ENCODE assay signal across 8 cellular contexts in the genomic region with DNA sequence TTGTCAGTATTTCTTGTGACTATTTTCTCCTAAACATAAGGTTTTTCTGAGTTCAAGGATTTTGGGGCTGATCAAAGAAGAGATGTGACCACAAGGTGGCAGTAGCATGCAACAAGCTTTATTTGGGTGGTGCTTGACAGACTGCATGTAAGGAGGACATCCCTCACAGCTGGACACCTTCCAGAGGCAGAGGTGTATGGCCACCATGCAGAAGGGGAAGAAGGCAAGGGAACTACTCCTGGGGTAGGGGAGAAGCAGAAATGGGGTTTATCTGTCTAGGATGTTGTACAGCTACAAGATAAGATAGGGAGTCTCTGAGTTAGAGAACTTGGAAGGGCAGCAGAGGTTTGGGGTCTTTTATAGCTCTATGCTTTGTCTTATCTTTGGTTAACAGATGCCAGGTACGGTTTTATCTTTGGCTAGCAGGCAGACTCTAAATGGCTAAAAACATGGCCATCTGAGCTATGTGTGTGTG. TPM values are rescaled to one million over a fixed set of nuclear protein-coding genes. Genes with fewer than 3 reads are reported as not detected.
DNase-seq lines count a peak whose midpoint lies in the region; ATAC-seq and TF ChIP-seq lines count a peak whose summit lies in the region.

No MANE protein-coding gene starts in this region.

- in situ Hi-C loops in ACHN (cut with HindIII; ENCODE audit: low pct_ligation_motif_present, low pct_unique_long_range_greater_than_20kb, low sequenced_read_pairs): no loop called here

- no peaks in the 10 kb centered on the region for H3K27me3 ChIP-seq in kidney epithelial cell (ENCODE audit: control insufficient read depth, insufficient read depth, low read length)

- no peaks in the 10 kb centered on the region for H3K9me3 Mint-ChIP-seq in activated B cell treated with CpG ODN at 0.5 μM for 24 hours

- no peak overlapping the region for H3K27ac ChIP-seq in caudate nucleus (ENCODE audit: low read depth, low read length)

- H3K4me1 Mint-ChIP-seq in activated B cell treated with CpG ODN at 0.5 μM for 24 hours: peaks cover 29% of the 10 kb centered on the region

- intact Hi-C loops in activated B cell treated with CpG ODN at 0.5 μM for 24 hours (cut with micrococcal nuclease): loop anchor here (1.0 to 5.0 kb wide), 5 partner anchors 54 to 600 kb away; no protein-coding TSS in a partner anchor

- H3K4me3 ChIP-seq in kidney epithelial cell (ENCODE audit: low read depth, low read length): no peak overlapping the region

- TF ChIP-seq CTCF in activated B cell treated with CpG ODN at 0.5 μM for 24 hours (IDR thresholded peaks at IDR 0.05) (peak; percentile 50), kidney epithelial cell (IDR thresholded peaks at IDR 0.05; ENCODE audit: insufficient read depth, low read length, poor library complexity, severe bottlenecking) (peak; percentile 75)

- ATAC-seq in GM18508 (IDR thresholded peaks at IDR 0.05; ENCODE audit: insufficient read depth, unreplicated experiment) (peak; percentile 29), HG03103 (IDR thresholded peaks at IDR 0.05; ENCODE audit: low read depth, unreplicated experiment) (peak; percentile 46), activated B cell treated with CpG ODN at 0.5 μM for 24 hours (ENCODE audit: low read depth) (peak; percentile 37)

- H3K36me3 Mint-ChIP-seq in activated B cell treated with CpG ODN at 0.5 μM for 24 hours (ENCODE audit: low read depth): peaks cover 31% of the 10 kb centered on the region

- POLR2A ChIA-PET in activated B cell treated with CpG ODN at 0.5 μM for 24 hours (lab: Charles Lee): interaction anchor here (0.7 to 1.8 kb wide), 7 partner anchors 9 to 272 kb away, joined by 3 to 8 read pairs (median 4); no protein-coding TSS in a partner anchor

- CTCF ChIA-PET in activated B cell treated with CpG ODN at 0.5 μM for 24 hours (lab: Charles Lee): interaction anchor here (0.5 to 5.2 kb wide), 44 partner anchors 8 to 767 kb away, joined by 3 to 120 read pairs (median 4); a partner anchor contains a TSS

- H3K4me3 Mint-ChIP-seq in activated B cell treated with CpG ODN at 0.5 μM for 24 hours: no peak overlapping the region

- no peaks in the 10 kb centered on the region for H3K27me3 Mint-ChIP-seq in activated B cell treated with CpG ODN at 0.5 μM for 24 hours

- DNase-seq in ACHN (peak; percentile 76), NCI-H2196 treated with DMSO at 0.1 percent for 48 hours (lab: John Stamatoyannopoulos, UW; ENCODE audit: unreplicated experiment) (peak; percentile 69), activated B cell treated with CpG ODN at 0.5 μM for 24 hours (no peak), caudate nucleus (lab: John Stamatoyannopoulos, UW) (peak in 47 of 61 donors; percentile 3 to 69 (median 29)), kidney epithelial cell (ENCODE audit: low read depth) (peak; percentile 55)
- DNase-seq in stimulated activated CD4-positive, alpha-beta T cell treated with anti-CD3 and anti-CD28 coated beads, Interleukin-4, amount 100 ng/mL, for 1 hour: peak; percentile 53

- peak overlapping the region; percentile 42 for H3K27ac Mint-ChIP-seq in activated B cell treated with CpG ODN at 0.5 μM for 24 hours

- H3K36me3 ChIP-seq in kidney epithelial cell (ENCODE audit: control insufficient read depth, insufficient read depth, low read length): no peaks in the 10 kb centered on the region

RNA-seq across cellular contexts. Expression of a gene that starts 5.1 kb away (rescaled TPM):
- total RNA-seq in activated B cell treated with CpG ODN at 0.5 μM for 24 hours (27.1 and 34.9 TPM in 2 replicates), kidney epithelial cell (63.9 and 68.1 TPM in 2 replicates)

RNA-seq across cellular contexts. Expression of a gene that starts 24.6 kb away (rescaled TPM):
- 236 and 270 TPM in 2 replicates for total RNA-seq in activated B cell treated with CpG ODN at 0.5 μM for 24 hours
- 7.2 and 10.0 TPM in 2 replicates for total RNA-seq in kidney epithelial cell

Comparison
In these comparisons a context has a peak if more than half of its experiments do, and no peak if none do; other contexts are left out.
1. RNA of a gene that starts 24.6 kb away (total RNA-seq): 236 to 270 TPM in activated B cell treated with CpG ODN at 0.5 μM for 24 hours; 7.2 to 10.0 TPM in kidney epithelial cell; every median in the first group is over 10 times any median in the second.
2. Peak in every context shown above with its lines, with median percentiles within 50 percentile points of each other: ATAC-seq.